In the genomic region with DNA sequence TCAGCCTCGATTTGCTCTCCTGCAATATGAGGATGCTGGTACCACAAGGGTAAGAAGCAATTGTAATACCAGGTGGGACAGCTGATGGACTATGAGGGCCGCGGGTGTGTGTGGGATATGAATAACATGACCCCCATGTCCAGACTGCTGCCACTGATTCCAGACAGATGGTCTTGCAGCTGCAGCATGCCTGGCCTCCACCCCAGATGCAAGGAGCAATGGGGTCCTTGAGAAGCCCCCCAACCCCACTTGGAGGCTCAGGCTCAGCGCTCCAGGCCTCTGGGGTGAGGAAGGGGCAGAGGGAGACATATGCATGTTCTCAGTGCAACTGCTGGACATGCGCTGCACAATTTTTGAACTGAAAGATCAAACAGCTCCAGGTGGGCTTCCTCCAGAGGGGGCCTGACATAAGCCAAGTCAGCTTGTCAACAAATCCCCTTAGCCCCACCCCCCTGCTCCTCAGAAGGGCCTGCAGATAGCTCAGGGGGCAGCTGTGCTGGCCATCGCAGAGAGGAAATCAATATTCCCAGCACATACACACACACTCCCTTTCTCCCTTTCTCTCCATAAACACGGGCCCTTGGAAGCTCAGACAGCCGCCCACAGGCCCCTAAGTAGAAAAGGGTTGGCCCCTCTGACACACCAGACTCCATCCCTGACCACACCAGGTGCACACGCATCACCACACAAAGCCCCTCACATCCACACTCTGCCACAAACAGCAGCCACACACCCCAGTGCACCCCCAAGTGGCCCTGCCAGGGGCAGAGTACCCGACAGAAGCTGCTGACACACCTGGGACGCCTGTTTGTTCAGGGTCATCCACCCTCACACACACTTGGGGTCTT, we compare ENCODE assay signal across 8 cellular contexts.
A peak's percentile ranks its signal among the peaks of the same experiment; 100 is the strongest.
DNase-seq lines count a peak whose midpoint lies in the region; ATAC-seq and TF ChIP-seq lines count a peak whose summit lies in the region.

No MANE protein-coding gene starts in this region.

- H3K4me3 ChIP-seq in HEK293 (ENCODE audit: low read depth, low read length), result peak overlapping the region; percentile 74
- H3K4me3 ChIP-seq in WI38 (ENCODE audit: low read depth, low read length), result peak overlapping the region; percentile 70
- peak overlapping the region; percentile 94 for H3K4me3 ChIP-seq in left ventricle myocardium inferior
- peak overlapping the region; percentile 78 for H3K4me3 ChIP-seq in skeletal muscle satellite cell (ENCODE audit: low read length)

- H3K27ac ChIP-seq in HEK293 (ENCODE audit: extremely low read depth, low read depth, low read length) (no peak overlapping the region), left ventricle myocardium inferior (replicated peaks) (peak overlapping the region; percentile 91)

- H3K27me3 ChIP-seq in left ventricle myocardium inferior (ENCODE audit: low read depth) (no peaks in the 10 kb centered on the region), skeletal muscle satellite cell (ENCODE audit: control insufficient read depth, insufficient read depth, low read length) (peaks cover 15% of the 10 kb centered on the region)

- H3K9me3 ChIP-seq in HEK293 (ENCODE audit: control insufficient read depth, insufficient read depth, low read depth, low read length) (no peaks in the 10 kb centered on the region), left ventricle myocardium inferior (replicated peaks) (no peaks in the 10 kb centered on the region), skeletal muscle satellite cell (replicated peaks; ENCODE audit: low read length) (no peaks in the 10 kb centered on the region)

- ATAC-seq in GM19395 (IDR thresholded peaks at IDR 0.05; ENCODE audit: unreplicated experiment), result no peak
- no peak for ATAC-seq in HG02840 (IDR thresholded peaks at IDR 0.05; ENCODE audit: low FRiP score, unreplicated experiment)

- POLR2A ChIA-PET in HEK293 (lab: Yijun Ruan, JAX), result interaction anchor here (0.8 to 1.9 kb wide), 3 partner anchors 8 to 486 kb away, joined by 3 to 6 read pairs (median 4); no protein-coding TSS in a partner anchor

- intact Hi-C loops in left ventricle myocardium inferior (cut with micrococcal nuclease), result no loop called here

- H3K4me1 ChIP-seq in HEK293 (ENCODE audit: control insufficient read depth, insufficient read depth, low read length) (peaks cover 7% of the 10 kb centered on the region), left ventricle myocardium inferior (peaks cover 97% of the 10 kb centered on the region), skeletal muscle satellite cell (ENCODE audit: control insufficient read depth, insufficient read depth, low read length) (peaks cover 19% of the 10 kb centered on the region)

- DNase-seq in left ventricle myocardium inferior, result no peak
- no peak for DNase-seq in LoVo (ENCODE audit: low spot score)
- DNase-seq in COR-L47 (lab: John Stamatoyannopoulos, UW), result no peak

- peak overlapping the region; percentile 89 for H3K4me2 ChIP-seq in skeletal muscle satellite cell (ENCODE audit: low read length)

- CTCF ChIA-PET in HEK293 (lab: Yijun Ruan, JAX), result interaction anchor here (0.7 to 2.9 kb wide), 4 partner anchors 17 to 124 kb away, joined by 3 to 17 read pairs (median 4); a partner anchor contains a TSS

- H3K36me3 ChIP-seq in HEK293 (ENCODE audit: control insufficient read depth in 2 of 2, insufficient read depth in 1 of 2, low read length in 2 of 2) (peaks cover 0 to 12% of the 10 kb centered on the region in 2 experiments; a peak in 1 of 3 replicates), left ventricle myocardium inferior (no peaks in the 10 kb centered on the region), skeletal muscle satellite cell (ENCODE audit: insufficient read depth, low read length) (no peaks in the 10 kb centered on the region)

- TF ChIP-seq CTCF in HEK293 (tag by site-specific recombination; IDR thresholded peaks at IDR 0.05) (no peak), WI38 (IDR thresholded peaks at IDR 0.05; ENCODE audit: low read depth, low read length) (no peak), left ventricle myocardium inferior (IDR thresholded peaks at IDR 0.05; ENCODE audit: borderline replicate concordance) (no peak)

- H3K9ac ChIP-seq in skeletal muscle satellite cell (ENCODE audit: low read depth, low read length), result peak overlapping the region; percentile 87

TF ChIP-seq in HEK293, 187 proteins besides CTCF, POLR2A, EP300 and RAD21:
- no peak for TF ChIP-seq ZNF133 (tag by site-specific recombination; IDR thresholded peaks at IDR 0.05)
- TF ChIP-seq ZNF37A (tag by site-specific recombination; IDR thresholded peaks at IDR 0.05), result no peak
- TF ChIP-seq SALL2 (tag by site-specific recombination; IDR thresholded peaks at IDR 0.05; ENCODE audit: borderline replicate concordance), result no peak
- TF ChIP-seq, protein P1, sequence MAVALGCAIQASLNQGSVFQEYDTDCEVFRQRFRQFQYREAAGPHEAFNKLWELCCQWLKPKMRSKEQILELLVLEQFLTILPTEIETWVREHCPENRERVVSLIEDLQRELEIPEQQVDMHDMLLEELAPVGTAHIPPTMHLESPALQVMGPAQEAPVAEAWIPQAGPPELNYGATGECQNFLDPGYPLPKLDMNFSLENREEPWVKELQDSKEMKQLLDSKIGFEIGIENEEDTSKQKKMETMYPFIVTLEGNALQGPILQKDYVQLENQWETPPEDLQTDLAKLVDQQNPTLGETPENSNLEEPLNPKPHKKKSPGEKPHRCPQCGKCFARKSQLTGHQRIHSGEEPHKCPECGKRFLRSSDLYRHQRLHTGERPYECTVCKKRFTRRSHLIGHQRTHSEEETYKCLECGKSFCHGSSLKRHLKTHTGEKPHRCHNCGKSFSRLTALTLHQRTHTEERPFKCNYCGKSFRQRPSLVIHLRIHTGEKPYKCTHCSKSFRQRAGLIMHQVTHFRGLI (tag by site-specific recombination; IDR thresholded peaks at IDR 0.05), result no peak
- TF ChIP-seq ZNF341 (tag by site-specific recombination; IDR thresholded peaks at IDR 0.05; ENCODE audit: low read depth), result 0 out of 2 replicates have a peak, but pooled peaks have one; percentile 6
- no peak for TF ChIP-seq ZNF514 (tag by site-specific recombination; IDR thresholded peaks at IDR 0.05)
- TF ChIP-seq ZBTB48 (tag by site-specific recombination; IDR thresholded peaks at IDR 0.05), result peak; percentile 91
- TF ChIP-seq ZNF221 (tag by site-specific recombination; IDR thresholded peaks at IDR 0.05; ENCODE audit: borderline replicate concordance), result no peak
- no peak for TF ChIP-seq ZNF768 (tag by site-specific recombination; IDR thresholded peaks at IDR 0.05)
- TF ChIP-seq ZNF24 (tag by site-specific recombination; IDR thresholded peaks at IDR 0.05), result no peak
- TF ChIP-seq SP3 (tag by site-specific recombination; IDR thresholded peaks at IDR 0.05), result no peak
- TF ChIP-seq GLIS2 (tag by site-specific recombination; IDR thresholded peaks at IDR 0.05), result peak; percentile 26; the same call in 1 of the 2 replicates
- no peak for TF ChIP-seq HOXD13 (CRISPR knock-in tag; IDR thresholded peaks at IDR 0.05; ENCODE audit: borderline replicate concordance)
- TF ChIP-seq MZF1 (tag by site-specific recombination; IDR thresholded peaks at IDR 0.05; ENCODE audit: borderline replicate concordance), result no peak
- no peak for TF ChIP-seq ZNF311 (tag by site-specific recombination; IDR thresholded peaks at IDR 0.05; ENCODE audit: borderline replicate concordance)
- no peak for TF ChIP-seq ZNF837 (tag by site-specific recombination; IDR thresholded peaks at IDR 0.05)
- TF ChIP-seq, protein P2, sequence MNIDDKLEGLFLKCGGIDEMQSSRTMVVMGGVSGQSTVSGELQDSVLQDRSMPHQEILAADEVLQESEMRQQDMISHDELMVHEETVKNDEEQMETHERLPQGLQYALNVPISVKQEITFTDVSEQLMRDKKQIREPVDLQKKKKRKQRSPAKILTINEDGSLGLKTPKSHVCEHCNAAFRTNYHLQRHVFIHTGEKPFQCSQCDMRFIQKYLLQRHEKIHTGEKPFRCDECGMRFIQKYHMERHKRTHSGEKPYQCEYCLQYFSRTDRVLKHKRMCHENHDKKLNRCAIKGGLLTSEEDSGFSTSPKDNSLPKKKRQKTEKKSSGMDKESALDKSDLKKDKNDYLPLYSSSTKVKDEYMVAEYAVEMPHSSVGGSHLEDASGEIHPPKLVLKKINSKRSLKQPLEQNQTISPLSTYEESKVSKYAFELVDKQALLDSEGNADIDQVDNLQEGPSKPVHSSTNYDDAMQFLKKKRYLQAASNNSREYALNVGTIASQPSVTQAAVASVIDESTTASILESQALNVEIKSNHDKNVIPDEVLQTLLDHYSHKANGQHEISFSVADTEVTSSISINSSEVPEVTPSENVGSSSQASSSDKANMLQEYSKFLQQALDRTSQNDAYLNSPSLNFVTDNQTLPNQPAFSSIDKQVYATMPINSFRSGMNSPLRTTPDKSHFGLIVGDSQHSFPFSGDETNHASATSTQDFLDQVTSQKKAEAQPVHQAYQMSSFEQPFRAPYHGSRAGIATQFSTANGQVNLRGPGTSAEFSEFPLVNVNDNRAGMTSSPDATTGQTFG (tag by site-specific recombination; IDR thresholded peaks at IDR 0.05; ENCODE audit: borderline replicate concordance), result no peak
- TF ChIP-seq, protein P3, sequence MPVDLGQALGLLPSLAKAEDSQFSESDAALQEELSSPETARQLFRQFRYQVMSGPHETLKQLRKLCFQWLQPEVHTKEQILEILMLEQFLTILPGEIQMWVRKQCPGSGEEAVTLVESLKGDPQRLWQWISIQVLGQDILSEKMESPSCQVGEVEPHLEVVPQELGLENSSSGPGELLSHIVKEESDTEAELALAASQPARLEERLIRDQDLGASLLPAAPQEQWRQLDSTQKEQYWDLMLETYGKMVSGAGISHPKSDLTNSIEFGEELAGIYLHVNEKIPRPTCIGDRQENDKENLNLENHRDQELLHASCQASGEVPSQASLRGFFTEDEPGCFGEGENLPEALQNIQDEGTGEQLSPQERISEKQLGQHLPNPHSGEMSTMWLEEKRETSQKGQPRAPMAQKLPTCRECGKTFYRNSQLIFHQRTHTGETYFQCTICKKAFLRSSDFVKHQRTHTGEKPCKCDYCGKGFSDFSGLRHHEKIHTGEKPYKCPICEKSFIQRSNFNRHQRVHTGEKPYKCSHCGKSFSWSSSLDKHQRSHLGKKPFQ (tag by site-specific recombination; IDR thresholded peaks at IDR 0.05), result no peak
- no peak for TF ChIP-seq ZNF155 (tag by site-specific recombination; IDR thresholded peaks at IDR 0.05)
- TF ChIP-seq MEIS1 (CRISPR knock-in tag; IDR thresholded peaks at IDR 0.05; ENCODE audit: borderline replicate concordance), result no peak
- no peak for TF ChIP-seq BCL11B (tag by site-specific recombination; IDR thresholded peaks at IDR 0.05; ENCODE audit: low read depth)
- no peak for TF ChIP-seq ZNF529 (tag by site-specific recombination; IDR thresholded peaks at IDR 0.05; ENCODE audit: insufficient replicate concordance)
- no peak for TF ChIP-seq YY1 (tag by site-specific recombination; IDR thresholded peaks at IDR 0.05)
- no peak for TF ChIP-seq ZNF560 (tag by site-specific recombination; IDR thresholded peaks at IDR 0.05; ENCODE audit: borderline replicate concordance)
- no peak for TF ChIP-seq HOXC10 (CRISPR knock-in tag; IDR thresholded peaks at IDR 0.05)
- TF ChIP-seq ZBTB21 (tag by site-specific recombination; IDR thresholded peaks at IDR 0.05), result no peak
